Comparison of ENCODE assay signal across 23 cellular contexts in genomic region chr22:26041931-26042330, GRCh38.
DNase-seq lines count a peak whose midpoint lies in the region; ATAC-seq and TF ChIP-seq lines count a peak whose summit lies in the region.
"Had no signal": no experiment of that assay in that cellular context is flagged by ENCODE, and none has a peak within 500 bp of the region (broad histone marks: within the 10 kb centered on the region; RNA-seq: fewer than 3 reads in every experiment).

No MANE protein-coding gene starts in this region.

- DNase-seq in NCI-H1092 treated with DMSO at 0.1 percent for 48 hours (lab: John Stamatoyannopoulos, UW) (peak; percentile 50), NCI-H1092 (lab: John Stamatoyannopoulos, UW) (no peak), NCI-H1436 (lab: John Stamatoyannopoulos, UW) (peak; percentile 96), NCI-H2171 (lab: John Stamatoyannopoulos, UW) (peak; percentile 79), gastrocnemius medialis (peak; percentile 10 to 32), DMS 273 (lab: John Stamatoyannopoulos, UW; ENCODE audit: unreplicated experiment) (no peak), GM20000 (ENCODE audit: low spot score) (no peak)
- DNase-seq: ACHN; CD4-positive, alpha-beta T cell; DMS53; GDM1; KBM-7; NCI-H2029; NCI-H2227 treated with DMSO at 0.1 percent for 48 hours; NCI-H524; NCI-H82; OCI-M1; SJCRH30; T-helper 1 cell had no signal

- ATAC-seq in gastrocnemius medialis (peak; percentile 8 to 16), GM19452 (IDR thresholded peaks at IDR 0.05; ENCODE audit: unreplicated experiment) (no peak)

- TF ChIP-seq CTCF in gastrocnemius medialis (IDR thresholded peaks at IDR 0.05 in 4 of 5, conservative IDR thresholded peaks at IDR 0.05 in 1 of 5) = no peak
- TF ChIP-seq CTCF in GM20000 (IDR thresholded peaks at IDR 0.05; ENCODE audit: extremely low read depth, missing control alignments) = no peak

- H3K27me3 ChIP-seq in gastrocnemius medialis = no peaks in the 10 kb centered on the region
- H3K27me3 ChIP-seq: BLaER1, SJCRH30 had no signal

- no peak overlapping the region for H3K4me3 ChIP-seq in gastrocnemius medialis
- H3K4me3 ChIP-seq: BLaER1, HAP-1, SJCRH30 had no signal

- in situ Hi-C loops in gastrocnemius medialis (cut with MboI; ENCODE audit: low sequenced_read_pairs in 4 of 4) = no loop called here

- no peak for TF ChIP-seq POLR2A in gastrocnemius medialis (IDR thresholded peaks at IDR 0.05)

- H3K4me1 ChIP-seq in gastrocnemius medialis = peaks cover 6 to 20% of the 10 kb centered on the region in 2 donors
- H3K4me1 ChIP-seq: HAP-1, SJCRH30 had no signal

- H3K36me3 ChIP-seq in gastrocnemius medialis = no peaks in the 10 kb centered on the region
- H3K36me3 ChIP-seq: BLaER1, HAP-1, SJCRH30 had no signal

- H3K9me3 ChIP-seq in gastrocnemius medialis = no peaks in the 10 kb centered on the region
- H3K9me3 ChIP-seq: HAP-1, SJCRH30 had no signal

- peak overlapping the region in 1 of 4 donors; percentile 4 for H3K27ac ChIP-seq in gastrocnemius medialis
- H3K27ac ChIP-seq: 22Rv1, BLaER1, SJCRH30 had no signal

- intact Hi-C loops in gastrocnemius medialis (cut with DNase I; ENCODE audit: low total_unique reads) = no loop called here

Comparison
In these comparisons a context has a peak if more than half of its experiments do, and no peak if none do; other contexts are left out.
1. DNase-seq: peak in NCI-H1092 treated with DMSO at 0.1 percent for 48 hours (single experiment), NCI-H1436 (single experiment), NCI-H2171 (single experiment) and gastrocnemius medialis (2 of 2); none in NCI-H1092 (single experiment), DMS 273 (single experiment) and GM20000 (single experiment).